Comparison of ENCODE assay signal across 9 cellular contexts in the genomic region with DNA sequence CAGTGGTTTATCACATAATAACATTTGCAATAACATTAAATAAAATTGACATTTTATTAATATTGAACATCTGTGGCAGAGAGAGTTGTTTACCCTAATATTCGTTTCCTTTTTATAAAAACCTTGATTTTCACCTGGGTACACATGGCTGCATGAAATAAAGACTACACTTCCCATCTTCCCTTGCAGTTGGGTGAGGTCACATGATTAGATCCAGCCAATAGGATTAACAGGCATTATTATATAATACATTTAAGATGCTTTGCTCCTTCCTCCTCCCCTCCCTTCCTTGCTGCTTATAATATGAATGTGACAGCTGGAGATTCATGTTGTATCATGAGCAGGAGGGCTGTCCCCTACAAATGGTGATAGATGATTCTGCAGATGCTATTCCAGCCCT.
DNase-seq lines count a peak whose midpoint lies in the region; ATAC-seq, FAIRE-seq and TF ChIP-seq lines count a peak whose summit lies in the region.
"Had no signal": no experiment of that assay in that cellular context is flagged by ENCODE, and none has a peak within 500 bp of the region (broad histone marks: within the 10 kb centered on the region; RNA-seq: fewer than 3 reads in every experiment).

No MANE protein-coding gene starts in this region.

- POLR2A ChIA-PET in H1 (lab: Charles Lee; ENCODE audit: partially characterized antibody) = no interaction called here

- no peaks in the 10 kb centered on the region for H3K79me1 ChIP-seq in H1 (ENCODE audit: low read depth, low read length)

- no peak overlapping the region for H3K14ac ChIP-seq in H1 (ENCODE audit: insufficient read length)

- peak; percentile 92 for FAIRE-seq in H1 (lab: Jason Lieb, UNC)
- FAIRE-seq in kidney (lab: Jason Lieb, UNC) = no peak

- H2BK12ac ChIP-seq in H1 (ENCODE audit: low read depth, low read length) = no peak overlapping the region

- H2BK5ac ChIP-seq in H1 (ENCODE audit: low read depth, low read length) = no peak overlapping the region

- H3K9me3 ChIP-seq in Karpas-422 (ENCODE audit: low read length) (no peaks in the 10 kb centered on the region), H1 (ENCODE audit: insufficient read depth in 2 of 2, low read depth in 1 of 2, low read length in 1 of 2) (no peaks in the 10 kb centered on the region), kidney (ENCODE audit: control insufficient read depth in 1 of 2, low read length in 2 of 2) (no peaks in the 10 kb centered on the region)
- H3K9me3 ChIP-seq: thoracic aorta had no signal

- no peak overlapping the region for H2AK5ac ChIP-seq in H1 (ENCODE audit: low read depth, low read length)

- WGBS in H1 (ENCODE audit: extremely low coverage in 1 of 2, insufficient coverage in 1 of 2, insufficient read length in 1 of 2, insufficient replicate concordance in 2 of 2, low coverage in 1 of 2, low lambda C conversion rate in 2 of 2, missing lambda C conversion rate in 1 of 2), 2 experiments = 83% methylated on average over 1 of the region's 1 CpG; no CpG with 5 or more reads in 1 of the 2 experiments

- no peak overlapping the region for H3K4me3 ChIP-seq in Karpas-422 (ENCODE audit: low read length)
- H3K4me3 ChIP-seq in H1 (ENCODE audit: extremely low read depth in 1 of 4, insufficient read depth in 2 of 4, low read depth in 3 of 4, low read length in 4 of 4) = no peak overlapping the region
- no peak overlapping the region for H3K4me3 ChIP-seq in kidney (ENCODE audit: low read length in 2 of 2)
- H3K4me3 ChIP-seq: thoracic aorta had no signal

- H4K5ac ChIP-seq in H1 (ENCODE audit: insufficient read length, low read depth, low read length) = no peak overlapping the region

- TF ChIP-seq POLR2A in H1 (IDR thresholded peaks at IDR 0.05; ENCODE audit: control extremely low read depth in 1 of 2, low read depth in 2 of 2, low read length in 2 of 2) = no peak

- H3K4ac ChIP-seq in H1 (replicated peaks; ENCODE audit: insufficient read length, low read depth, low read length) = no peak overlapping the region

- CTCF ChIA-PET in Calu3 (lab: Charles Lee) = no interaction called here
- CTCF ChIA-PET in H1 (lab: Charles Lee; ENCODE audit: partially characterized antibody) = interaction anchor here (1.0 to 2.6 kb wide), 6 partner anchors 16 to 261 kb away, joined by 3 to 21 read pairs (median 4); no protein-coding TSS in a partner anchor

- no peaks in the 10 kb centered on the region for H3K36me3 ChIP-seq in Karpas-422 (ENCODE audit: insufficient read depth, low read length)
- no peaks in the 10 kb centered on the region for H3K36me3 ChIP-seq in H1 (ENCODE audit: control insufficient read depth in 2 of 4, insufficient read depth in 4 of 4, low read length in 3 of 4)
- H3K36me3 ChIP-seq in kidney (ENCODE audit: control insufficient read depth in 1 of 2, insufficient read depth in 2 of 2, low read length in 2 of 2) = no peaks in the 10 kb centered on the region
- H3K36me3 ChIP-seq: thoracic aorta had no signal

- no peaks in the 10 kb centered on the region for H3K36me3 Mint-ChIP-seq in Calu3 (ENCODE audit: insufficient read depth, unreplicated experiment)

- no peaks in the 10 kb centered on the region for H3K23me2 ChIP-seq in H1 (ENCODE audit: low read depth, low read length)

- DNase-seq in Calu3 = peak; percentile 29
- peak; percentile 81 for DNase-seq in Karpas-422
- no peak for DNase-seq in H1 (ENCODE audit: low read depth in 1 of 2, low spot score in 2 of 2)
- no peak for DNase-seq in GM19238 (ENCODE audit: insufficient read length, low spot score)
- DNase-seq in kidney = no peak

- H4K8ac ChIP-seq in H1 (ENCODE audit: extremely low read depth, insufficient read depth, low read length) = no peak overlapping the region

- H3K9me2 ChIP-seq in Karpas-422 (replicated peaks; ENCODE audit: insufficient read depth, low read length) = no peaks in the 10 kb centered on the region

- no peak overlapping the region for H3K18ac ChIP-seq in H1 (ENCODE audit: extremely low read depth, low read length)

- intact Hi-C loops in Calu3 (cut with micrococcal nuclease; ENCODE audit: unreplicated experiment) (no loop called here), kidney (cut with DNase I) (no loop called here)

- H3K9ac ChIP-seq in Karpas-422 (ENCODE audit: low read length) (no peak overlapping the region), H1 (replicated peaks in 1 of 4; ENCODE audit: extremely low read depth in 1 of 4, low read depth in 3 of 4, low read length in 3 of 4) (no peak overlapping the region), kidney (ENCODE audit: low read length in 2 of 2) (no peak overlapping the region)

- no peaks in the 10 kb centered on the region for H4K20me1 ChIP-seq in Karpas-422 (ENCODE audit: insufficient read depth, low read depth, low read length)
- no peaks in the 10 kb centered on the region for H4K20me1 ChIP-seq in H1 (replicated peaks in 1 of 2; ENCODE audit: control insufficient read depth in 1 of 2, insufficient read depth in 2 of 2, low read length in 2 of 2)

- no peak overlapping the region for H2BK20ac ChIP-seq in H1 (ENCODE audit: low read length)

- BruUV-seq in Calu3 (replicated peaks; lab: Mats Ljungman, UMichigan) = no TSS peak

- no peak overlapping the region for H3K27ac ChIP-seq in Karpas-422 (ENCODE audit: low read length)
- H3K27ac ChIP-seq in H1 (ENCODE audit: low read depth, low read length) = no peak overlapping the region
- H3K27ac ChIP-seq in kidney (ENCODE audit: low read depth in 2 of 2, low read length in 2 of 2) = no peak overlapping the region
- H3K27ac ChIP-seq: thoracic aorta had no signal

- H3K4me1 ChIP-seq in Karpas-422 (ENCODE audit: low read length) = no peaks in the 10 kb centered on the region
- no peaks in the 10 kb centered on the region for H3K4me1 ChIP-seq in H1 (replicated peaks in 1 of 4; ENCODE audit: control insufficient read depth in 3 of 4, insufficient read depth in 4 of 4, low read length in 3 of 4)
- H3K4me1 ChIP-seq in kidney (ENCODE audit: control insufficient read depth in 1 of 2, insufficient read depth in 1 of 2, low read depth in 1 of 2, low read length in 2 of 2) = no peaks in the 10 kb centered on the region

- H2AFZ ChIP-seq in Karpas-422 (ENCODE audit: low read length) (0 out of 2 replicates have a peak overlapping the region, but pooled peaks have one; percentile 15), H1 (ENCODE audit: low read length) (0 out of 2 replicates have a peak overlapping the region, but pooled peaks have one; percentile 28)

- no peaks in the 10 kb centered on the region for H3K27me3 ChIP-seq in Karpas-422 (ENCODE audit: low read length)
- no peaks in the 10 kb centered on the region for H3K27me3 ChIP-seq in H1 (replicated peaks in 1 of 4; ENCODE audit: control insufficient read depth in 3 of 4, extremely low read depth in 1 of 4, insufficient read depth in 3 of 4, low read length in 3 of 4)

- H2BK120ac ChIP-seq in H1 (replicated peaks; ENCODE audit: low read depth, low read length) = no peak overlapping the region

- peak; percentile 85 for ATAC-seq in GM21367 (IDR thresholded peaks at IDR 0.05; ENCODE audit: unreplicated experiment)
- no peak for ATAC-seq in HG03520 (IDR thresholded peaks at IDR 0.05; ENCODE audit: unreplicated experiment)
- ATAC-seq in GM19452 (IDR thresholded peaks at IDR 0.05; ENCODE audit: unreplicated experiment) = no peak

- H3K4me2 ChIP-seq in Karpas-422 (ENCODE audit: low read depth, low read length, poor library complexity, severe bottlenecking) (no peak overlapping the region), H1 (ENCODE audit: insufficient read depth in 1 of 2, low read depth in 2 of 2, low read length in 2 of 2) (no peak overlapping the region)

- no peaks in the 10 kb centered on the region for H3K9me3 Mint-ChIP-seq in Calu3 (ENCODE audit: low read depth, unreplicated experiment)

- no peak overlapping the region for H2BK15ac ChIP-seq in H1 (ENCODE audit: low read length)

- no peak for TF ChIP-seq RAD21 in H1 (IDR thresholded peaks at IDR 0.05 in 1 of 2, conservative IDR thresholded peaks at IDR 0.05 in 1 of 2; ENCODE audit: low read depth in 2 of 2, low read length in 2 of 2)

- H3K56ac ChIP-seq in H1 (replicated peaks; ENCODE audit: insufficient read length, low read depth, low read length) = no peak overlapping the region

- TF ChIP-seq EP300 in H1 (IDR thresholded peaks at IDR 0.05; ENCODE audit: borderline replicate concordance in 1 of 2, low read depth in 2 of 2, low read length in 2 of 2) = no peak

- peaks cover 3% of the 10 kb centered on the region for H3K27me3 Mint-ChIP-seq in Calu3 (ENCODE audit: unreplicated experiment)

- no peak overlapping the region for H4K91ac ChIP-seq in H1 (replicated peaks; ENCODE audit: insufficient read length, low read length)

- no peak overlapping the region for H3K23ac ChIP-seq in H1 (ENCODE audit: insufficient read length)

- no peak overlapping the region for H3K27ac Mint-ChIP-seq in Calu3 (ENCODE audit: unreplicated experiment)

- no peak overlapping the region for H3K4me3 Mint-ChIP-seq in Calu3 (ENCODE audit: low read depth, unreplicated experiment)

- peaks cover 8% of the 10 kb centered on the region for H3K4me1 Mint-ChIP-seq in Calu3 (ENCODE audit: low read depth, unreplicated experiment)

- no peak for TF ChIP-seq CTCF in Calu3 (IDR thresholded peaks at IDR 0.05; ENCODE audit: unreplicated experiment)
- no peak for TF ChIP-seq CTCF in H1 (IDR thresholded peaks at IDR 0.05; ENCODE audit: control extremely low read depth in 1 of 3, insufficient read depth in 1 of 3, low read depth in 1 of 3, low read length in 3 of 3)
- TF ChIP-seq CTCF in kidney (IDR thresholded peaks at IDR 0.05; ENCODE audit: borderline replicate concordance, extremely low read depth, insufficient read depth) = no peak

- H3K79me2 ChIP-seq in Karpas-422 (ENCODE audit: low read length) = no peaks in the 10 kb centered on the region
- H3K79me2 ChIP-seq in H1 (ENCODE audit: control insufficient read depth in 1 of 2, insufficient read depth in 2 of 2, low read length in 2 of 2) = no peaks in the 10 kb centered on the region

TF ChIP-seq in H1, 55 proteins besides CTCF, POLR2A, EP300 and RAD21:
- TF ChIP-seq, protein P1, sequence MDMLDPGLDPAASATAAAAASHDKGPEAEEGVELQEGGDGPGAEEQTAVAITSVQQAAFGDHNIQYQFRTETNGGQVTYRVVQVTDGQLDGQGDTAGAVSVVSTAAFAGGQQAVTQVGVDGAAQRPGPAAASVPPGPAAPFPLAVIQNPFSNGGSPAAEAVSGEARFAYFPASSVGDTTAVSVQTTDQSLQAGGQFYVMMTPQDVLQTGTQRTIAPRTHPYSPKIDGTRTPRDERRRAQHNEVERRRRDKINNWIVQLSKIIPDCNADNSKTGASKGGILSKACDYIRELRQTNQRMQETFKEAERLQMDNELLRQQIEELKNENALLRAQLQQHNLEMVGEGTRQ (IDR thresholded peaks at IDR 0.05; ENCODE audit: low read length) = peak; percentile 78
- 0 out of 2 replicates have a peak, but pooled peaks have one; percentile 12 for TF ChIP-seq CHD2 (IDR thresholded peaks at IDR 0.05; ENCODE audit: low read length)
- peak; percentile 85 for TF ChIP-seq SIX5 (IDR thresholded peaks at IDR 0.05; ENCODE audit: low read depth, low read length)
- TF ChIP-seq ZNF274 (IDR thresholded peaks at IDR 0.05; ENCODE audit: borderline replicate concordance, extremely low read depth, low read length) = no peak
- no peak for TF ChIP-seq CBX5 (IDR thresholded peaks at IDR 0.05; ENCODE audit: low read depth, low read length)
- peak; percentile 55; the same call in 1 of the 2 replicates for TF ChIP-seq SP1 (IDR thresholded peaks at IDR 0.05; ENCODE audit: low read depth, low read length)
- TF ChIP-seq BACH1 (IDR thresholded peaks at IDR 0.05; ENCODE audit: low read length) = no peak

Comparison
In these comparisons a context has a peak if more than half of its experiments do, and no peak if none do; other contexts are left out.
1. DNase-seq: peak in Calu3 (single experiment) and Karpas-422 (single experiment); none in H1 (0 of 2), GM19238 (single experiment) and kidney (single experiment).